In the genomic region with DNA sequence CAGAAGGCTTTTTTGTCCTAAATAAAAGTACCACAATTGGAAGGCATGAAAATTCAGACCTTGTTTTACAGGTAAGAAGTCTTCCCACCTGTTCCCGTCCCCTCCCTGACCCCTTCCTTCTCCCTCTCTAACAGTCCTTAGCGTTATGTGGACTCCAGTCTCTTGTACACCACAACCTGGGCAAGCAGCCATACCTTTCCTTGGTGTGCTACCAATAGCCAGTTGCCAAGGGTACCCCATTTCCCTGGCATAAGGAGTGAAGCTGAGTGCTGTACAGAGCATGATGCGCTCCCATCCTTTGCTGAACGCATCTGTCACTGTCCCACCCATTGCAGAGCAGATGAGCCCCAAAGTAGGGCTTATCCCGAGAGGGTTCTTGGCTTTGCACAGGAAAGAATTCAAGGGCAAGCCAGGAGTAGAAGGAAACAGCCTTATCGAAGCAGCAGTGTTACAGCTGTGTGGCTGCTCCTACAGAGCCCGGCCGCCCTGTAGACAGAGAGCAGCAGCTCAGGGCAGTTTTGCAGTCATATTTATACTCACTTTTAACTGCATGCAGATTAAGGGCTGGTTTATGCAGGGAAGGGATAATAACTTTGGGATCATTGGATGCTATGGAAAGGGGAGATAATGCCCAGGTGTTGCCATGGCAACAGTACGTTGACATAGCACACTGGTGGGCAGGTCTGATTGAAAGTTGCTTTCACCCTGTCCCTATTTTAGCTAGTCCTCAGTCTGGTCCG, we compare ENCODE assay signal across 29 cellular contexts. TPM values are rescaled to one million over a fixed set of nuclear protein-coding genes. Genes with fewer than 3 reads are reported as not detected.
A peak's percentile ranks its signal among the peaks of the same experiment; 100 is the strongest.
DNase-seq lines count a peak whose midpoint lies in the region; FAIRE-seq and TF ChIP-seq lines count a peak whose summit lies in the region.
"Had no signal": no experiment of that assay in that cellular context is flagged by ENCODE, and none has a peak within 500 bp of the region (broad histone marks: within the 10 kb centered on the region; RNA-seq: fewer than 3 reads in every experiment).

No MANE protein-coding gene starts in this region.

- no peaks in the 10 kb centered on the region for H3K23me2 ChIP-seq in H9 (ENCODE audit: insufficient read length, low read depth, low read length, poor library complexity, severe bottlenecking)

- H3K9me3 ChIP-seq in H9 (ENCODE audit: control insufficient read depth, low read depth, low read length), result no peaks in the 10 kb centered on the region
- no peaks in the 10 kb centered on the region for H3K9me3 ChIP-seq in neural progenitor cell (ENCODE audit: low read depth)
- H3K9me3 ChIP-seq: body of pancreas, esophagus squamous epithelium, gastrocnemius medialis, HAP-1, SJSA1, suprapubic skin, uterus had no signal

- H3K9ac ChIP-seq in H9 (ENCODE audit: extremely low read depth, insufficient read length, low read length) (no peak overlapping the region), neural progenitor cell (no peak overlapping the region)

- H3K79me1 ChIP-seq in H9 (ENCODE audit: insufficient read depth, low read depth, low read length, poor library complexity, severe bottlenecking), result no peaks in the 10 kb centered on the region

- H2BK120ac ChIP-seq in H9 (ENCODE audit: low read depth, low read length, poor library complexity, severe bottlenecking), result no peak overlapping the region

- no peaks in the 10 kb centered on the region for H3K9me3 Mint-ChIP-seq in activated CD4-positive, alpha-beta T cell treated with anti-CD3 and anti-CD28 coated beads, Interleukin-2, amount 10 ng/mL, durations not matched to agents 24 days and 14 days
- H3K9me3 Mint-ChIP-seq in H9, result no peaks in the 10 kb centered on the region; a peak in 2 of 5 replicates
- H3K9me3 Mint-ChIP-seq in activated naive CD8-positive, alpha-beta T cell treated with anti-CD3 and anti-CD28 coated beads for 36 hours, result peaks cover 12% of the 10 kb centered on the region
- peaks cover 7% of the 10 kb centered on the region for H3K9me3 Mint-ChIP-seq in neural progenitor cell

- H3K56ac ChIP-seq in H9 (ENCODE audit: insufficient read length, low read depth, low read length), result no peak overlapping the region

- H2BK15ac ChIP-seq in H9 (ENCODE audit: low read depth, low read length), result no peak overlapping the region

- H4K8ac ChIP-seq in H9 (replicated peaks; ENCODE audit: insufficient read length, low read depth, low read length), result no peak overlapping the region

- no CpG with 5 or more reads among the region's 10 CpGs for whole genome bisulfite sequencing in H9 (ENCODE audit: extremely low coverage, insufficient read length, low lambda C conversion rate)

- H2AFZ ChIP-seq in H9 (ENCODE audit: low read length) (no peak overlapping the region), neural progenitor cell (replicated peaks) (no peak overlapping the region)

- H3K18ac ChIP-seq in H9 (ENCODE audit: insufficient read length, low read depth, low read length), result no peak overlapping the region

- H3K23ac ChIP-seq in H9 (ENCODE audit: insufficient read length, low read depth, low read length), result no peak overlapping the region

- H3K4me1 Mint-ChIP-seq in activated CD4-positive, alpha-beta T cell treated with anti-CD3 and anti-CD28 coated beads, Interleukin-2, amount 10 ng/mL, durations not matched to agents 24 days and 14 days, result peaks cover 47% of the 10 kb centered on the region
- peaks cover 9 to 11% of the 10 kb centered on the region in 2 experiments for H3K4me1 Mint-ChIP-seq in H9
- peaks cover 59% of the 10 kb centered on the region for H3K4me1 Mint-ChIP-seq in activated naive CD8-positive, alpha-beta T cell treated with anti-CD3 and anti-CD28 coated beads for 36 hours
- H3K4me1 Mint-ChIP-seq in neural progenitor cell, result peaks cover 30% of the 10 kb centered on the region

- intact Hi-C loops in activated CD4-positive, alpha-beta T cell treated with anti-CD3 and anti-CD28 coated beads, Interleukin-2, amount 10 ng/mL, durations not matched to agents 24 days and 14 days (cut with micrococcal nuclease), result loop anchor here (5.0 kb wide), 1 partner anchor 165 kb away; no protein-coding TSS in a partner anchor

- no peak overlapping the region for H3T11ph ChIP-seq in H9 (ENCODE audit: low read length)

- FAIRE-seq in GM19239 (lab: Jason Lieb, UNC), result no peak
- FAIRE-seq: RCC 7860 had no signal

- no peaks in the 10 kb centered on the region for H3K36me3 ChIP-seq in neural progenitor cell
- H3K36me3 ChIP-seq: esophagus squamous epithelium, gastrocnemius medialis, HAP-1, SJSA1, suprapubic skin, uterus had no signal

- H2BK5ac ChIP-seq in H9 (ENCODE audit: insufficient read length, low read length), result no peak overlapping the region

- no peak overlapping the region for H3K4me3 ChIP-seq in neural progenitor cell
- H3K4me3 ChIP-seq: body of pancreas, esophagus squamous epithelium, gastrocnemius medialis, HAP-1, SJSA1, suprapubic skin, uterus had no signal

- H3K79me2 ChIP-seq in H9 (ENCODE audit: insufficient read depth, low read length) (no peaks in the 10 kb centered on the region), neural progenitor cell (ENCODE audit: low read depth) (no peaks in the 10 kb centered on the region)

- H3K36me3 Mint-ChIP-seq in activated CD4-positive, alpha-beta T cell treated with anti-CD3 and anti-CD28 coated beads, Interleukin-2, amount 10 ng/mL, durations not matched to agents 24 days and 14 days (ENCODE audit: low read depth), result peaks cover 1% of the 10 kb centered on the region
- no peaks in the 10 kb centered on the region; a peak in 1 of 7 replicates for H3K36me3 Mint-ChIP-seq in H9 (ENCODE audit: insufficient read depth in 1 of 3, low read depth in 3 of 3)
- peaks cover 13% of the 10 kb centered on the region for H3K36me3 Mint-ChIP-seq in activated naive CD8-positive, alpha-beta T cell treated with anti-CD3 and anti-CD28 coated beads for 36 hours
- peaks cover 2% of the 10 kb centered on the region for H3K36me3 Mint-ChIP-seq in neural progenitor cell

- H3K27ac ChIP-seq in H9 (ENCODE audit: insufficient read length, low read depth, low read length) (no peak overlapping the region), neural progenitor cell (no peak overlapping the region)
- H3K27ac ChIP-seq: body of pancreas, C4-2B, esophagus squamous epithelium, gastrocnemius medialis, SJSA1, suprapubic skin, uterus, VCaP had no signal

- H4K5ac ChIP-seq in H9 (ENCODE audit: insufficient read length, low read depth, low read length), result no peak overlapping the region

- no peak overlapping the region for H2BK20ac ChIP-seq in H9 (ENCODE audit: low read depth, low read length, poor library complexity, severe bottlenecking)

- H2BK12ac ChIP-seq in H9 (ENCODE audit: insufficient read length, low read depth, low read length), result no peak overlapping the region

- no peak overlapping the region for H4K91ac ChIP-seq in H9 (ENCODE audit: insufficient read length, low read depth, low read length)

- H3K4ac ChIP-seq in H9 (ENCODE audit: low read depth, low read length), result no peak overlapping the region

- H2AK5ac ChIP-seq in H9 (ENCODE audit: insufficient read length, low read length), result no peak overlapping the region

- H3K4me1 ChIP-seq in H9 (ENCODE audit: insufficient read depth, low read length) (peaks cover 3% of the 10 kb centered on the region; the same call in 1 of the 2 replicates), neural progenitor cell (peaks cover 9% of the 10 kb centered on the region)
- H3K4me1 ChIP-seq: gastrocnemius medialis, HAP-1 had no signal

- H3K4me2 ChIP-seq in H9 (ENCODE audit: insufficient read depth, insufficient read length, low read length), result no peak overlapping the region
- no peak overlapping the region for H3K4me2 ChIP-seq in neural progenitor cell

- H3K27ac Mint-ChIP-seq in activated CD4-positive, alpha-beta T cell treated with anti-CD3 and anti-CD28 coated beads, Interleukin-2, amount 10 ng/mL, durations not matched to agents 24 days and 14 days, result peak overlapping the region; percentile 14
- H3K27ac Mint-ChIP-seq in H9 (no peak overlapping the region), neural progenitor cell (no peak overlapping the region)
- H3K27ac Mint-ChIP-seq in activated naive CD8-positive, alpha-beta T cell treated with anti-CD3 and anti-CD28 coated beads for 36 hours, result peak overlapping the region; percentile 90
- H3K27ac Mint-ChIP-seq: nephron progenitor cell, T-helper 17 cell had no signal

- H3F3A ChIP-seq in neural progenitor cell (ENCODE audit: low read depth), result no peaks in the 10 kb centered on the region

- no peak for DNase-seq in activated CD4-positive, alpha-beta T cell treated with anti-CD3 and anti-CD28 coated beads, Interleukin-2, amount 10 ng/mL, durations not matched to agents 24 days and 14 days
- DNase-seq in activated CD4-positive, alpha-beta T cell treated with anti-CD3 and anti-CD28 coated beads, Interleukin-2, amount 50 U/mL, for 1 hour, result no peak
- no peak for DNase-seq in H9
- no peak for DNase-seq in activated naive CD8-positive, alpha-beta T cell treated with anti-CD3 and anti-CD28 coated beads for 36 hours
- peak; percentile 27 for DNase-seq in neural progenitor cell (ENCODE audit: low spot score)
- no peak for DNase-seq in NCI-H1436 (lab: John Stamatoyannopoulos, UW)
- DNase-seq in GM19239 (ENCODE audit: insufficient read length, low spot score), result no peak
- DNase-seq in UCSD-AML1 (lab: John Stamatoyannopoulos, UW; ENCODE audit: unreplicated experiment), result no peak
- DNase-seq: activated naive CD4-positive, alpha-beta T cell treated with anti-CD3 and anti-CD28 coated beads, Interleukin-2, amount 50 U/mL, for 16 hours; activated T-cell treated with anti-CD3 and anti-CD28 coated beads, Interleukin-2, amount 50 U/mL, for 1 hour; effector memory CD4-positive, alpha-beta T cell; esophagus squamous epithelium; gastrocnemius medialis; hippocampal formation; KG1; left ventricle myocardium superior; NCI-H1694 treated with DMSO at 0.1 percent for 48 hours; NCI-H446; nephron progenitor cell; stimulated activated CD4-positive, alpha-beta T cell treated with anti-CD3 and anti-CD28 coated beads, Interleukin-15, amount 100 ng/mL, for 24 hours; T-helper 17 cell; uterus had no signal

- no peak overlapping the region for H3K4me3 Mint-ChIP-seq in activated CD4-positive, alpha-beta T cell treated with anti-CD3 and anti-CD28 coated beads, Interleukin-2, amount 10 ng/mL, durations not matched to agents 24 days and 14 days
- H3K4me3 Mint-ChIP-seq in H9, result no peak overlapping the region
- H3K4me3 Mint-ChIP-seq in activated naive CD8-positive, alpha-beta T cell treated with anti-CD3 and anti-CD28 coated beads for 36 hours, result peak overlapping the region; percentile 42
- no peak overlapping the region for H3K4me3 Mint-ChIP-seq in neural progenitor cell
- H3K4me3 Mint-ChIP-seq: nephron progenitor cell, T-helper 17 cell had no signal

- H3K27me3 Mint-ChIP-seq in activated CD4-positive, alpha-beta T cell treated with anti-CD3 and anti-CD28 coated beads, Interleukin-2, amount 10 ng/mL, durations not matched to agents 24 days and 14 days, result peaks cover 47% of the 10 kb centered on the region
- H3K27me3 Mint-ChIP-seq in H9 (ENCODE audit: low read depth) (peaks cover 23% of the 10 kb centered on the region), neural progenitor cell (ENCODE audit: insufficient read depth, low read depth) (peaks cover 5% of the 10 kb centered on the region)
- peaks cover 18% of the 10 kb centered on the region for H3K27me3 Mint-ChIP-seq in activated naive CD8-positive, alpha-beta T cell treated with anti-CD3 and anti-CD28 coated beads for 36 hours

- H3K14ac ChIP-seq in H9 (ENCODE audit: insufficient read depth, low read length), result 0 out of 2 replicates have a peak overlapping the region, but pooled peaks have one; percentile 6

- H4K20me1 ChIP-seq in H9 (ENCODE audit: control insufficient read depth, insufficient read depth, insufficient read length), result no peaks in the 10 kb centered on the region
- no peaks in the 10 kb centered on the region for H4K20me1 ChIP-seq in neural progenitor cell (ENCODE audit: low read depth)

- H3K27me3 ChIP-seq in H9 (ENCODE audit: insufficient read depth, low read length) (0 out of 2 replicates have a peak, but pooled peaks cover 2% of the 10 kb centered on the region), neural progenitor cell (peaks cover 4% of the 10 kb centered on the region)
- H3K27me3 ChIP-seq: body of pancreas, uterus had no signal

- TF ChIP-seq CTCF in H9 (conservative IDR thresholded peaks at IDR 0.05) (no peak), neural progenitor cell (IDR thresholded peaks at IDR 0.05) (no peak)

RNA-seq across cellular contexts. Expression of a gene that starts 5.0 kb away (rescaled TPM):
- not detected in 2 replicates for total RNA-seq in activated CD4-positive, alpha-beta T cell treated with anti-CD3 and anti-CD28 coated beads, Interleukin-2, amount 10 ng/mL, durations not matched to agents 24 days and 14 days
- total RNA-seq in H9 (2021) (1.2 and 1.9 TPM in 2 replicates), neural progenitor cell (ENCODE audit: low replicate concordance) (2.9 and 9.1 TPM in 2 replicates)
- under 1 TPM; 0.49 to 0.70 TPM for total RNA-seq in activated naive CD8-positive, alpha-beta T cell treated with anti-CD3 and anti-CD28 coated beads for 36 hours
- total RNA-seq: gastrocnemius medialis, left ventricle myocardium superior, T-helper 17 cell had no signal

Comparison
In these comparisons a context has a peak if more than half of its experiments do, and no peak if none do; other contexts are left out.
1. H3K27ac Mint-ChIP-seq: peak in activated CD4-positive, alpha-beta T cell treated with anti-CD3 and anti-CD28 coated beads, Interleukin-2, amount 10 ng/mL, durations not matched to agents 24 days and 14 days (single experiment) and activated naive CD8-positive, alpha-beta T cell treated with anti-CD3 and anti-CD28 coated beads for 36 hours (single experiment); none in H9 (0 of 3) and neural progenitor cell (single experiment).